Comparison of ENCODE assay signal across 27 cellular contexts in the genomic region with DNA sequence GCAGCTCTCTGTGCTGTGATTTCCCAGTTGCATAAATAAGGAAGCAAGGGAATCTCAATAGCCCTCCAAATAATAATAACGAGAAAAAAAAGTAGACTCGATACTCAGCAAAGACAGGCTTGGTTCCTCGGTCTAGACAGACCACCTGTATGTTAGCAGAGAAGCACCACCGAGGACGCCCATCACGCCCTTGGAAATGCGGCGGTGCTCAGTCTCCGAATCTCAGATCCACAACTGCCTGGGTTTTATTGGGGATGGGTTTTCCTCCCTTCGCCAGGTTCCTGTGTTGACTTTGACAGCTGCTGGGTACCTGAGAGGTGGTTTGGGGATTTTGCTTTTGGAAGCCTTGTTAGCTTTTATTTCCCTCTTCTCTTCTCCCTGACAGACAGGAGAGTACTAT. TPM values are rescaled to one million over a fixed set of nuclear protein-coding genes. Genes with fewer than 3 reads are reported as not detected.
DNase-seq lines count a peak whose midpoint lies in the region; ATAC-seq and TF ChIP-seq lines count a peak whose summit lies in the region.
"Had no signal": no experiment of that assay in that cellular context is flagged by ENCODE, and none has a peak within 500 bp of the region (broad histone marks: within the 10 kb centered on the region; RNA-seq: fewer than 3 reads in every experiment).

No MANE protein-coding gene starts in this region.

- peaks cover 3% of the 10 kb centered on the region for H3K27me3 ChIP-seq in GM23248 (replicated peaks; ENCODE audit: insufficient read depth)
- H3K27me3 ChIP-seq in muscle layer of colon (ENCODE audit: control insufficient read depth in 1 of 2, insufficient read depth in 2 of 2, low read length in 2 of 2) = no peaks in the 10 kb centered on the region
- no peaks in the 10 kb centered on the region for H3K27me3 ChIP-seq in skeletal muscle tissue (ENCODE audit: control insufficient read depth in 3 of 3, insufficient read depth in 3 of 3, low read length in 3 of 3)
- H3K27me3 ChIP-seq: MG63 had no signal

- no peaks in the 10 kb centered on the region for H3K79me2 ChIP-seq in GM23248 (ENCODE audit: insufficient read depth)

- H3K9me3 ChIP-seq in GM23248 (ENCODE audit: low read depth) (no peaks in the 10 kb centered on the region), muscle layer of colon (ENCODE audit: low read length) (no peaks in the 10 kb centered on the region), skeletal muscle tissue (ENCODE audit: control insufficient read depth in 3 of 3, low read length in 3 of 3) (no peaks in the 10 kb centered on the region)
- H3K9me3 ChIP-seq: MG63 had no signal

- H3K27ac ChIP-seq in GM23248 (no peak overlapping the region), muscle layer of colon (ENCODE audit: low read depth, low read length) (peak overlapping the region; percentile 31), skeletal muscle tissue (ENCODE audit: low read depth, low read length) (peak overlapping the region; percentile 57)
- H3K27ac ChIP-seq: HL-60, KMS-11 had no signal

- H3K9me2 ChIP-seq in GM23248 (ENCODE audit: insufficient read depth) = no peaks in the 10 kb centered on the region

- no peaks in the 10 kb centered on the region for H3K9me3 Mint-ChIP-seq in chondrocyte (ENCODE audit: low read depth)
- H3K9me3 Mint-ChIP-seq in stimulated activated naive CD8-positive, alpha-beta T cell treated with anti-CD3 and anti-CD28 coated beads, Interleukin-15, amount 100 ng/mL, for 72 hours = no peaks in the 10 kb centered on the region
- H3K9me3 Mint-ChIP-seq: activated CD4-positive, alpha-beta memory T cell treated with anti-CD3 and anti-CD28 coated beads, Interleukin-2, amount 10 ng/mL, durations not matched to agents 7 days and 5 days; activated naive CD4-positive, alpha-beta T cell treated with anti-CD3 and anti-CD28 coated beads, Interleukin-2, amount 10 ng/mL, durations not matched to agents 7 days and 5 days; CD4-positive, alpha-beta memory T cell; neural crest cell; stimulated activated memory B cell treated with anti-CD40 and anti-IgM and Interleukin-4, amounts not matched to agents 10 μg/mL and 1 μg/mL and 100 μg/mL, for 72 hours had no signal

- H3K27me3 Mint-ChIP-seq in chondrocyte (ENCODE audit: low read depth) = no peaks in the 10 kb centered on the region
- H3K27me3 Mint-ChIP-seq in stimulated activated naive CD8-positive, alpha-beta T cell treated with anti-CD3 and anti-CD28 coated beads, Interleukin-15, amount 100 ng/mL, for 72 hours = peaks cover 68% of the 10 kb centered on the region
- H3K27me3 Mint-ChIP-seq: progenitor cell of endocrine pancreas had no signal

- in situ Hi-C loops in GM23248 (cut with MboI) = no loop called here

- H3K4me1 ChIP-seq in GM23248 (ENCODE audit: insufficient read depth) (no peaks in the 10 kb centered on the region), muscle layer of colon (ENCODE audit: insufficient read depth, low read length) (peaks cover 25% of the 10 kb centered on the region), skeletal muscle tissue (ENCODE audit: control insufficient read depth in 3 of 3, insufficient read depth in 3 of 3, low read length in 3 of 3) (peaks cover 60 to 82% (median 70%) of the 10 kb centered on the region in 3 donors)

- H3K4me2 ChIP-seq in GM23248 (ENCODE audit: unreplicated experiment) = peak overlapping the region; percentile 41
- H3K4me2 ChIP-seq: KMS-11 had no signal

- DNase-seq in GM23248 = no peak
- DNase-seq in chondrocyte (ENCODE audit: low spot score) = peak; percentile 36
- no peak for DNase-seq in stimulated activated naive CD8-positive, alpha-beta T cell treated with anti-CD3 and anti-CD28 coated beads, Interleukin-15, amount 100 ng/mL, for 72 hours
- DNase-seq in effector CD8-positive, alpha-beta T cell (lab: John Stamatoyannopoulos, UW) = no peak
- no peak for DNase-seq in HuH-7.5 (ENCODE audit: low spot score)
- DNase-seq: activated CD4-positive, alpha-beta memory T cell treated with anti-CD3 and anti-CD28 coated beads, Interleukin-2, amount 10 ng/mL, durations not matched to agents 7 days and 5 days; activated CD8-positive, alpha-beta memory T cell treated with anti-CD3 and anti-CD28 coated beads, Interleukin-2, amount 50 U/mL, for 4 hours; activated naive CD4-positive, alpha-beta T cell treated with anti-CD3 and anti-CD28 coated beads, Interleukin-2, amount 10 ng/mL, durations not matched to agents 7 days and 5 days; CD4-positive, alpha-beta memory T cell; foreskin fibroblast; MG63; NCI-H1105; NCI-H187; NCI-H446 treated with DMSO at 0.1 percent for 48 hours; NCI-H774; SHP77 treated with DMSO at 0.1 percent for 48 hours had no signal

- H3K27ac Mint-ChIP-seq in chondrocyte (ENCODE audit: unreplicated experiment) = no peak overlapping the region
- no peak overlapping the region for H3K27ac Mint-ChIP-seq in stimulated activated naive CD8-positive, alpha-beta T cell treated with anti-CD3 and anti-CD28 coated beads, Interleukin-15, amount 100 ng/mL, for 72 hours
- H3K27ac Mint-ChIP-seq: activated CD4-positive, alpha-beta memory T cell treated with anti-CD3 and anti-CD28 coated beads, Interleukin-2, amount 10 ng/mL, durations not matched to agents 7 days and 5 days; activated naive CD4-positive, alpha-beta T cell treated with anti-CD3 and anti-CD28 coated beads, Interleukin-2, amount 10 ng/mL, durations not matched to agents 7 days and 5 days; B cell; CD4-positive, alpha-beta memory T cell; progenitor cell of endocrine pancreas; stimulated activated memory B cell treated with anti-CD40 and anti-IgM and Interleukin-4, amounts not matched to agents 10 μg/mL and 1 μg/mL and 100 μg/mL, for 72 hours had no signal

- no peaks in the 10 kb centered on the region for H3F3A ChIP-seq in GM23248 (ENCODE audit: insufficient read depth)

- no peak for ATAC-seq in HG02973 (IDR thresholded peaks at IDR 0.05; ENCODE audit: unreplicated experiment)
- no peak for ATAC-seq in stimulated activated naive CD8-positive, alpha-beta T cell treated with anti-CD3 and anti-CD28 coated beads, Interleukin-15, amount 100 ng/mL, for 72 hours
- ATAC-seq: Panc1; stimulated activated memory B cell treated with anti-CD40 and anti-IgM and Interleukin-4, amounts not matched to agents 10 μg/mL and 1 μg/mL and 100 μg/mL, for 72 hours had no signal

- 82% methylated on average over 10 of the region's 10 CpGs for WGBS in GM23248 (ENCODE audit: low coverage in 1 of 2, low lambda C conversion rate in 2 of 2, missing lambda C conversion rate in 2 of 2), 2 experiments

- no peak overlapping the region for H3K4me3 Mint-ChIP-seq in chondrocyte (ENCODE audit: unreplicated experiment)
- H3K4me3 Mint-ChIP-seq in stimulated activated naive CD8-positive, alpha-beta T cell treated with anti-CD3 and anti-CD28 coated beads, Interleukin-15, amount 100 ng/mL, for 72 hours = no peak overlapping the region
- H3K4me3 Mint-ChIP-seq: activated CD4-positive, alpha-beta memory T cell treated with anti-CD3 and anti-CD28 coated beads, Interleukin-2, amount 10 ng/mL, durations not matched to agents 7 days and 5 days; activated naive CD4-positive, alpha-beta T cell treated with anti-CD3 and anti-CD28 coated beads, Interleukin-2, amount 10 ng/mL, durations not matched to agents 7 days and 5 days; B cell; CD4-positive, alpha-beta memory T cell; neural crest cell; stimulated activated memory B cell treated with anti-CD40 and anti-IgM and Interleukin-4, amounts not matched to agents 10 μg/mL and 1 μg/mL and 100 μg/mL, for 72 hours had no signal

- no peaks in the 10 kb centered on the region for H3K36me3 ChIP-seq in GM23248 (ENCODE audit: low read depth)
- no peaks in the 10 kb centered on the region for H3K36me3 ChIP-seq in muscle layer of colon (ENCODE audit: insufficient read depth, low read length)
- H3K36me3 ChIP-seq in skeletal muscle tissue (ENCODE audit: control insufficient read depth in 3 of 3, insufficient read depth in 3 of 3, low read length in 3 of 3) = peaks cover 0 to under 1% (median 0%) of the 10 kb centered on the region in 3 donors
- H3K36me3 ChIP-seq: MG63 had no signal

- no peak overlapping the region for H3K9ac ChIP-seq in GM23248
- H3K9ac ChIP-seq in muscle layer of colon (ENCODE audit: low read length) = no peak overlapping the region
- peak overlapping the region in 2 of 3 donors; percentile 35 to 42 for H3K9ac ChIP-seq in skeletal muscle tissue (ENCODE audit: low read depth in 1 of 3, low read length in 3 of 3)
- H3K9ac ChIP-seq: KMS-11 had no signal

- H4K20me1 ChIP-seq in GM23248 (ENCODE audit: insufficient read depth) = no peaks in the 10 kb centered on the region

- H3K4me3 ChIP-seq in GM23248 (peak overlapping the region; percentile 26), muscle layer of colon (ENCODE audit: low read depth in 1 of 2, low read length in 2 of 2) (peak overlapping the region in 1 of 2 donors; percentile 22), skeletal muscle tissue (ENCODE audit: low read length in 3 of 3) (no peak overlapping the region)
- H3K4me3 ChIP-seq: MG63 had no signal

- H3K36me3 Mint-ChIP-seq in chondrocyte (ENCODE audit: low read depth) = peaks cover 6% of the 10 kb centered on the region
- H3K36me3 Mint-ChIP-seq: activated naive CD4-positive, alpha-beta T cell treated with anti-CD3 and anti-CD28 coated beads, Interleukin-2, amount 10 ng/mL, durations not matched to agents 7 days and 5 days; CD4-positive, alpha-beta memory T cell; stimulated activated memory B cell treated with anti-CD40 and anti-IgM and Interleukin-4, amounts not matched to agents 10 μg/mL and 1 μg/mL and 100 μg/mL, for 72 hours had no signal

- peaks cover 37% of the 10 kb centered on the region for H3K4me1 Mint-ChIP-seq in chondrocyte (ENCODE audit: low read depth)
- no peaks in the 10 kb centered on the region for H3K4me1 Mint-ChIP-seq in stimulated activated naive CD8-positive, alpha-beta T cell treated with anti-CD3 and anti-CD28 coated beads, Interleukin-15, amount 100 ng/mL, for 72 hours
- H3K4me1 Mint-ChIP-seq: activated CD4-positive, alpha-beta memory T cell treated with anti-CD3 and anti-CD28 coated beads, Interleukin-2, amount 10 ng/mL, durations not matched to agents 7 days and 5 days; activated naive CD4-positive, alpha-beta T cell treated with anti-CD3 and anti-CD28 coated beads, Interleukin-2, amount 10 ng/mL, durations not matched to agents 7 days and 5 days; B cell; CD4-positive, alpha-beta memory T cell; stimulated activated memory B cell treated with anti-CD40 and anti-IgM and Interleukin-4, amounts not matched to agents 10 μg/mL and 1 μg/mL and 100 μg/mL, for 72 hours had no signal

- TF ChIP-seq CTCF in chondrocyte (IDR thresholded peaks at IDR 0.05) = no peak

- H2AFZ ChIP-seq in GM23248 = peak overlapping the region; percentile 48; the same call in 1 of the 2 replicates

RNA-seq across cellular contexts. Expression of gene DAB2IP, which starts 7.2 kb away (rescaled TPM):
- total RNA-seq in GM23248 (2014; rRNA removed; shearing (Covaris generic)) = 9.5 and 19.7 TPM in 2 replicates
- polyA plus RNA-seq in GM23248 (2016; fragmentation: Nextera tagmentation; extraction: Ambion mirVana) = 2.1 and 2.6 TPM in 2 replicates
- total RNA-seq in chondrocyte = 36.6 to 66.7 TPM (median 58.5 TPM) in 3 replicates
- 12.5 TPM for total RNA-seq in skeletal muscle tissue
- total RNA-seq: activated CD4-positive, alpha-beta memory T cell treated with anti-CD3 and anti-CD28 coated beads, Interleukin-2, amount 10 ng/mL, durations not matched to agents 7 days and 5 days; CD4-positive, alpha-beta memory T cell; T-helper 2 cell treated with Interferon-gamma antibody and Interleukin-4, amounts not matched to agents 100 ng/mL and 5 ng/mL, for 36 hours had no signal
- polyA plus RNA-seq: CD4-positive, alpha-beta memory T cell had no signal

Comparison
In these comparisons a context has a peak if more than half of its experiments do, and no peak if none do; other contexts are left out.
1. H3K9ac ChIP-seq: peak in skeletal muscle tissue (2 of 3); none in GM23248 (single experiment) and muscle layer of colon (single experiment).